8 cellular contexts compared by ENCODE assay signal in the genomic region with DNA sequence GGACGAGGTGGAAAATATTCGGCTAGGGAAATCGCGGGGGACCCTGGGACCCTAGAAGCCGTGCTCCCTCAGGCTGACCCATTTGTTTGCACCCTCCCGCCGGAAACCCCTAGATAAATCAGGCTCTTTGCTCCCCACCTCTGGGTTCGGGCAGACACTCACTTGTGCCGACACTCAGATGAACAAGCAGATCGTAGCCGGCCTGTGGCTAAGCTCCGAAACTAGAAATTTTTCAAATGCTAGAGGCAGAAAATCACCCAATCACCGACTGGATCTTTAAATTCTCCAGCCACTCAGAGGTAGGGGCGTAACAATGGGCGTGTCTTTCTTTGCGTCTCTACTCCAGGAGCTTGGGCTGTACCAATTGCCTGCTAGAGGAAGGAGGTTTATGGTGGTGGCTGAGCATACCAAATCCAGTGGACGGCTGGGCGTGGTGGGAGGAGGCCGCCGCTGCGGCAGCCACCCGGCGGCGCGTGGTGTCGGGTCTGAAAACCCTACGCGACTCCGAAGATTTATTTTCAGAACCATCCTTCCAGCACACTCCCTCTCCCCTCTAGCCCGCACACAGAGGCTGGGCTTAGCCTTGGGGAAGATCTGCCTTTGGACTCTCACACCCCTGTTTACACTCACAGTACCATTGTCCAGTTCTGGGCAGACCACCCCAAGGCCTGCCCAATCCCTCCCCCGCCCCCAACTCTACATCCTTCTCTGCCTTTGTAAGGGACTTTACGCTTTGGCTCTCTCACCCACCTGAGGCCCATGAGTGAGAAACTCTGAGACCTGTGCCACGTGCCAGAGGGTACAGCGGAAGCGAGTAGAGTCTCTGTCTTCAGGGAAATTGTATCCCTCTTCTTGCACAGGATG. TPM values are rescaled to one million over a fixed set of nuclear protein-coding genes. Genes with fewer than 3 reads are reported as not detected.
DNase-seq lines count a peak whose midpoint lies in the region; ATAC-seq and TF ChIP-seq lines count a peak whose summit lies in the region.

A gene with protein sequence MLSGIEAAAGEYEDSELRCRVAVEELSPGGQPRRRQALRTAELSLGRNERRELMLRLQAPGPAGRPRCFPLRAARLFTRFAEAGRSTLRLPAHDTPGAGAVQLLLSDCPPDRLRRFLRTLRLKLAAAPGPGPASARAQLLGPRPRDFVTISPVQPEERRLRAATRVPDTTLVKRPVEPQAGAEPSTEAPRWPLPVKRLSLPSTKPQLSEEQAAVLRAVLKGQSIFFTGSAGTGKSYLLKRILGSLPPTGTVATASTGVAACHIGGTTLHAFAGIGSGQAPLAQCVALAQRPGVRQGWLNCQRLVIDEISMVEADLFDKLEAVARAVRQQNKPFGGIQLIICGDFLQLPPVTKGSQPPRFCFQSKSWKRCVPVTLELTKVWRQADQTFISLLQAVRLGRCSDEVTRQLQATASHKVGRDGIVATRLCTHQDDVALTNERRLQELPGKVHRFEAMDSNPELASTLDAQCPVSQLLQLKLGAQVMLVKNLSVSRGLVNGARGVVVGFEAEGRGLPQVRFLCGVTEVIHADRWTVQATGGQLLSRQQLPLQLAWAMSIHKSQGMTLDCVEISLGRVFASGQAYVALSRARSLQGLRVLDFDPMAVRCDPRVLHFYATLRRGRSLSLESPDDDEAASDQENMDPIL (minus strand): TSS at position 217 of the 864 bp plus-strand sequence. CDS start 1,312 bp downstream, outside the sequence.

- H3K36me3 Mint-ChIP-seq in T-cell, result no peaks in the 10 kb centered on the region

- H3K27me3 ChIP-seq in adipocyte (replicated peaks; ENCODE audit: control insufficient read depth, insufficient read depth, low read length) (no peaks in the 10 kb centered on the region), upper lobe of left lung (peaks cover 0 to 6% (median 3%) of the 10 kb centered on the region in 4 donors)

- peaks cover 5 to 10% of the 10 kb centered on the region in 2 donors for H3K27me3 Mint-ChIP-seq in T-cell

- H3K4me3 Mint-ChIP-seq in T-cell, result peak within 1 kb of the TSS; percentile 72 to 88 (median 84)

- peak; percentile 96 for DNase-seq in GM13977 (ENCODE audit: low spot score)
- DNase-seq in NCI-H146 (lab: John Stamatoyannopoulos, UW), result peak; percentile 96
- peak; percentile 63 to 92 (median 86) for DNase-seq in T-cell
- DNase-seq in adipocyte (ENCODE audit: low read depth), result peak; percentile 99
- peak; percentile 94 for DNase-seq in cardiac septum (ENCODE audit: low spot score)
- peak; percentile 97 for DNase-seq in pons (ENCODE audit: low spot score)
- peak; percentile 91 to 94 for DNase-seq in upper lobe of left lung

- 8 to 11% methylated on average over 16 to 35 of the region's 35 CpGs for WGBS in upper lobe of left lung, 2 donors

- H3K9me3 ChIP-seq in adipocyte (ENCODE audit: control insufficient read depth, low read length) (no peaks in the 10 kb centered on the region), upper lobe of left lung (no peaks in the 10 kb centered on the region)

- H3K9ac ChIP-seq in adipocyte (ENCODE audit: low read length), result peak within 1 kb of the TSS; percentile 88

- in situ Hi-C loops in GM13977 (cut with MboI; ENCODE audit: low pct_unique_long_range_greater_than_20kb, low sequenced_read_pairs, unreplicated experiment), result no loop called here

- ATAC-seq in HG02870 (IDR thresholded peaks at IDR 0.05; ENCODE audit: unreplicated experiment) (peak; percentile 86), T-cell (replicated peaks in 1 of 4) (peak; percentile 95 to 98 (median 97)), upper lobe of left lung (ENCODE audit: low FRiP score in 2 of 2) (peak; percentile 98)

- TF ChIP-seq CTCF in GM13977 (IDR thresholded peaks at IDR 0.05; ENCODE audit: extremely low read depth, insufficient read depth, missing control alignments) (no peak), upper lobe of left lung (IDR thresholded peaks at IDR 0.05) (peak in 1 of 6 experiments; percentile 10)

- peaks cover 28 to 40% (median 33%) of the 10 kb centered on the region in 3 donors for H3K4me1 Mint-ChIP-seq in T-cell

- H3K27ac Mint-ChIP-seq in T-cell, result peak within 1 kb of the TSS; percentile 31 to 84

- TF ChIP-seq EP300 in upper lobe of left lung (IDR thresholded peaks at IDR 0.05), result no peak

- POLR2A ChIA-PET in T-cell (lab: Charles Lee), result interaction anchor here (0.7 kb wide), 2 partner anchors 10 to 118 kb away, joined by 3 to 7 read pairs; no protein-coding TSS in a partner anchor

- intact Hi-C loops in cardiac septum (cut with DNase I), result no loop called here

- peak within 1 kb of the TSS in 2 of 4 donors; percentile 70 to 74 for H3K27ac ChIP-seq in upper lobe of left lung

- H3K36me3 ChIP-seq in adipocyte (ENCODE audit: control insufficient read depth, insufficient read depth, low read length, severe bottlenecking) (no peaks in the 10 kb centered on the region), upper lobe of left lung (no peaks in the 10 kb centered on the region)

- peak within 1 kb of the TSS; percentile 79 for H3K4me3 ChIP-seq in adipocyte (ENCODE audit: low read length)
- peak within 1 kb of the TSS; percentile 22 to 56 (median 48) for H3K4me3 ChIP-seq in upper lobe of left lung

- no peaks in the 10 kb centered on the region for H3K9me3 Mint-ChIP-seq in T-cell

- TF ChIP-seq POLR2A in upper lobe of left lung (IDR thresholded peaks at IDR 0.05), result peak in 2 of 4 donors; percentile 45 to 63

- CTCF ChIA-PET in T-cell (lab: Charles Lee), result interaction anchor here (1.1 to 1.3 kb wide), 5 partner anchors 10 to 69 kb away, joined by 3 to 17 read pairs (median 4); no protein-coding TSS in a partner anchor

- H3K4me1 ChIP-seq in adipocyte (ENCODE audit: control insufficient read depth, insufficient read depth, low read length), result peaks cover 24% of the 10 kb centered on the region
- H3K4me1 ChIP-seq in upper lobe of left lung, result peaks cover 20 to 30% (median 23%) of the 10 kb centered on the region in 4 donors

RNA-seq across cellular contexts. Expression of the gene that starts here (rescaled TPM):
- total RNA-seq in T-cell, result 1 to 10 TPM in 3 of 5 donors, under 1 TPM in 2; 0.88 to 4.1 (median 1.1) TPM
- 1.6 TPM for total RNA-seq in cardiac septum
- 1 to 10 TPM in 4 of 6 donors, under 1 TPM in 2; 0.61 to 6.2 (median 1.1) TPM for total RNA-seq in upper lobe of left lung
